ENCODE assay signal across 18 cellular contexts in the genomic region with DNA sequence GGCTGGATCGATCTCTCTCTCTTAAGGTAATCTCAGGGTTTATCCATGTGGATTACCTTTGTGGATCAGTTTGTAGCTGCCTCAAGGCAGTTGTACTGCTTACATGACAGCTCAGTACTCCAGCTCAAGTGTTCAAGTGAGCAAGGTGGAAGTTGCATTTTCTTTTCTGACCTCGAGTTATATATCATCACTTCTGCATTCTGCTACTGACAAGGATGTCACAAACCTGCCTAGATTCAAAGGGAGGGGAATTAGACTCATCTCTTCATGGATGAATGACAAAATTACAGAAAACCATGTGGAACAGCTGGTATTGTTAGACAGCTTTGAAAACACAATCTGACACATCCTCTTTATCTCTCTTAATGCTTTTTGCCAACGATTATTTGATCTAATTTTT. TPM values are rescaled to one million over a fixed set of nuclear protein-coding genes. Genes with fewer than 3 reads are reported as not detected.
"Had no signal": no experiment of that assay in that cellular context is flagged by ENCODE, and none has a peak within 500 bp of the region (broad histone marks: within the 10 kb centered on the region; RNA-seq: fewer than 3 reads in every experiment).

No MANE protein-coding gene starts in this region.

- DNase-seq: activated CD4-positive, alpha-beta T cell treated with anti-CD3 and anti-CD28 coated beads, Interleukin-2, amount 10 ng/mL, durations not matched to agents 24 days and 14 days; activated CD4-positive, CD25-positive, alpha-beta regulatory T cell; activated CD8-positive, alpha-beta T cell treated with anti-CD3 and anti-CD28 coated beads, Interleukin-2, amount 10 ng/mL, durations not matched to agents 7 days and 5 days; activated naive CD4-positive, alpha-beta T cell treated with anti-CD3 and anti-CD28 coated beads for 36 hours; activated T-cell treated with anti-CD3 and anti-CD28 coated beads, Interleukin-2, amount 50 U/mL, for 24 hours; caudate nucleus; dorsolateral prefrontal cortex; endodermal cell; foreskin fibroblast; left ventricle myocardium superior; mucosa of descending colon; naive thymus-derived CD8-positive, alpha-beta T cell; sigmoid colon; stimulated activated naive CD4-positive, alpha-beta T cell; upper lobe of right lung had no signal

- H3K4me3 ChIP-seq: dorsolateral prefrontal cortex, mucosa of descending colon, sigmoid colon, upper lobe of right lung had no signal

- ATAC-seq: activated CD8-positive, alpha-beta T cell treated with anti-CD3 and anti-CD28 coated beads, Interleukin-2, amount 10 ng/mL, durations not matched to agents 7 days and 5 days; left ventricle myocardium superior; naive thymus-derived CD8-positive, alpha-beta T cell; upper lobe of right lung had no signal

- H3K9me3 ChIP-seq: mucosa of descending colon, neutrophil, sigmoid colon, upper lobe of right lung had no signal

- H3K9ac ChIP-seq: parathyroid adenoma had no signal

- H3K27me3 ChIP-seq: dorsolateral prefrontal cortex, sigmoid colon, upper lobe of right lung had no signal

- H3K27ac ChIP-seq: dorsolateral prefrontal cortex, epithelial cell of prostate, neutrophil, parathyroid adenoma, sigmoid colon, upper lobe of right lung had no signal

- H2AFZ ChIP-seq: parathyroid adenoma had no signal

- H3K79me2 ChIP-seq: parathyroid adenoma had no signal

- H3K36me3 ChIP-seq: neutrophil, sigmoid colon, upper lobe of right lung had no signal

RNA-seq across cellular contexts. Expression of gene SEC14L6, which starts 54.4 kb away (rescaled TPM):
- polyA plus RNA-seq: naive thymus-derived CD8-positive, alpha-beta T cell had no signal
